8 cellular contexts compared by ENCODE assay signal in the genomic region with DNA sequence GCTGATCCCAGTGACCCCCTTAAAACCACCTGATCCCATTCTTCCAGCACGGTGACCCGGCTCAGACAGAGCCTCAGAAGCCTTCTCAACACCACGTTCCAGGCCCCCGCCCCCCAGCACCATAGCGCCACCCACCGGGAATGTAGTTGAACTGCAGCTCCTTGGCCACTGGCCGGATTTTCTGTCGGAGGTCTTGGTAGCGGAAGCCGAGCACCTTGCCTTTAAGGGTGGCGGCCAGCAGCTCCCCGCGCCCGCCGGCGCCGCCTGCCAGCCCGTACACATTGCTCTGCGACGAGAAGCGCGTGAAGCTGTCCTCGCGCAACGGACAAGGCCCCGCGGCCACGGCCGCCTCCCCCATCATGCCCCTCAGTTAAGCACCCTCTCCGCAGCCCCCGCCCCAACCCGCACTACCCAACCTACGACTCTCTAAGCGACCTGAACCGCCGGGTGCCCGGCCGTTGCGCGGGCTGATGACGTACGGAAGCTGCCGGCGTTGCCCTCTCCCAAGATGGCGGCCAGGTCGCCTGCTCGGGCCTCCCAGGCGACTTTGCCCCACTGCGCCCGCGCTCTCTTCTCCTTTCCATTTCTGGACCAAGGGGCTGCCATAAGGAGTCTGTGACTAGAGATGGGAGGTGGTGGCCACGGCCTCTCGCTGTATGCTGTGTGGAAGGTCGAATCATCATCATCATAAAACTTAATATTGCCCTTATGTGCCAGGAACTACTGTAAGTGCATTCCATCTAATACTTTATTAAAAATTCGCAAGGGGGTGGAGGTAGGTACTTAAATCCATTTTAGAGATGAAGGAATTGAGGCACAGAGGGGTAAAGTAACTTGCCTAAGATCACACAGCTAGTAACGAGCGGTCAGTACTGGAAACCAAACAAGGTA. TPM values are rescaled to one million over a fixed set of nuclear protein-coding genes. Genes with fewer than 3 reads are reported as not detected.
DNase-seq lines count a peak whose midpoint lies in the region; ATAC-seq, FAIRE-seq and TF ChIP-seq lines count a peak whose summit lies in the region.

Gene KPTN (minus strand): TSS at position 420 of the 891 bp plus-strand sequence. CDS start 59 bp downstream, at position 361.

- H3K27ac ChIP-seq in right cardiac atrium (ENCODE audit: low read length), result peak within 1 kb of the TSS; percentile 87

- no peaks in the 10 kb centered on the region for H3K27me3 ChIP-seq in right cardiac atrium (ENCODE audit: control insufficient read depth, insufficient read depth)

- intact Hi-C loops in right cardiac atrium (cut with DNase I), result no loop called here

- no peaks in the 10 kb centered on the region for H3K9me3 ChIP-seq in right cardiac atrium (ENCODE audit: control insufficient read depth, low read length)

- DNase-seq in GM12891 (ENCODE audit: insufficient read length, low spot score) (peak; percentile 97), NCI-H187 (lab: John Stamatoyannopoulos, UW) (peak; percentile 74 to 93), T-helper 2 cell (peak; percentile 72 to 95 (median 85)), anterior cingulate cortex (lab: John Stamatoyannopoulos, UW) (peak in 57 of 58 donors; percentile 78 to 96 (median 91)), right cardiac atrium (peak; percentile 89 to 95 (median 95)), pulmonary artery endothelial cell (ENCODE audit: low read depth, low spot score) (peak; percentile 75), urothelium cell line (ENCODE audit: low spot score) (peak; percentile 95)

- FAIRE-seq in GM12891 (lab: Jason Lieb, UNC) (peak; percentile 97), urothelium cell line (lab: Jason Lieb, UNC) (peak; percentile 42)

- ATAC-seq in HG02885 (IDR thresholded peaks at IDR 0.05; ENCODE audit: poor library complexity, unreplicated experiment) (peak; percentile 84), right cardiac atrium (peak; percentile 91 to 92)

- WGBS in right cardiac atrium, result 2% methylated on average over 57 of the region's 57 CpGs

- H3K4me3 ChIP-seq in right cardiac atrium (ENCODE audit: low read length), result peak within 1 kb of the TSS; percentile 65

- H3K4me1 ChIP-seq in right cardiac atrium (ENCODE audit: control insufficient read depth, insufficient read depth, low read length), result no peaks in the 10 kb centered on the region

- peak; percentile 71 for TF ChIP-seq POLR2A in GM12891 (IDR thresholded peaks at IDR 0.05; ENCODE audit: low read depth, low read length)

TF ChIP-seq in GM12891, 5 proteins besides CTCF, POLR2A, EP300 and RAD21:
- TF ChIP-seq TAF1 (IDR thresholded peaks at IDR 0.05; ENCODE audit: low read depth, low read length) (peak; percentile 73), SPI1 (IDR thresholded peaks at IDR 0.05; ENCODE audit: low read depth, low read length) (no peak), POU2F2 (IDR thresholded peaks at IDR 0.05; ENCODE audit: low read depth, low read length) (peak; percentile 63), POLR2AphosphoS5 (IDR thresholded peaks at IDR 0.05; ENCODE audit: low read depth, low read length) (no peak; the same call in 1 of the 2 replicates), PAX5 (IDR thresholded peaks at IDR 0.05; ENCODE audit: insufficient read depth, low read length, severe bottlenecking) (peak; percentile 55)

RNA-seq across cellular contexts. Expression of gene KPTN, which starts in this region (rescaled TPM):
- 8.9 TPM for polyA plus RNA-seq in GM12891 (2012; ENCODE audit: low read depth, missing spikeins)
- total RNA-seq in right cardiac atrium (1 to 10 TPM; 6.4 to 9.4 (median 7.8) TPM), pulmonary artery endothelial cell (3.7 and 7.1 TPM in 2 replicates)
- 9.9 TPM for polyA plus RNA-seq in right cardiac atrium

Comparison
In these comparisons a context has a peak if more than half of its experiments do, and no peak if none do; other contexts are left out.
1. Peak in every context shown above with its lines: DNase-seq, ATAC-seq, H3K4me3 ChIP-seq and H3K27ac ChIP-seq.